In genomic region chr10:93346712-93347111, GRCh38 we compare ENCODE assay signal across 16 cellular contexts.
A peak's percentile ranks its signal among the peaks of the same experiment; 100 is the strongest.
DNase-seq lines count a peak whose midpoint lies in the region; ATAC-seq and TF ChIP-seq lines count a peak whose summit lies in the region.
"Had no signal": no experiment of that assay in that cellular context is flagged by ENCODE, and none has a peak within 500 bp of the region (broad histone marks: within the 10 kb centered on the region; RNA-seq: fewer than 3 reads in every experiment).

No MANE protein-coding gene starts in this region.

- in situ Hi-C loops in GM23248 (cut with MboI): no loop called here

- no peaks in the 10 kb centered on the region for H4K20me1 ChIP-seq in GM23248 (ENCODE audit: insufficient read depth)

- peak overlapping the region; percentile 56 for H3K27ac ChIP-seq in GM23248
- H3K27ac ChIP-seq: neutrophil, Peyer's patch had no signal

- H3K9ac ChIP-seq in GM23248: no peak overlapping the region

- no peaks in the 10 kb centered on the region for H3K27me3 ChIP-seq in GM23248 (replicated peaks; ENCODE audit: insufficient read depth)
- H3K27me3 ChIP-seq: neutrophil, Peyer's patch had no signal

- no peaks in the 10 kb centered on the region for H3K9me2 ChIP-seq in GM23248 (ENCODE audit: insufficient read depth)

- no peak overlapping the region for H3K4me3 ChIP-seq in GM23248
- H3K4me3 ChIP-seq: Peyer's patch, thoracic aorta had no signal

- DNase-seq in COLO829 (ENCODE audit: low spot score): peak; percentile 26
- DNase-seq in GM23248: peak; percentile 31
- peak; percentile 32 for DNase-seq in UCSD-AML1 (lab: John Stamatoyannopoulos, UW; ENCODE audit: unreplicated experiment)
- peak; percentile 5 for DNase-seq in inferior parietal cortex (ENCODE audit: extremely low spot score)
- DNase-seq in omental fat pad (ENCODE audit: low spot score): no peak
- no peak for DNase-seq in KG1 (lab: John Stamatoyannopoulos, UW)
- DNase-seq: CD8-positive, alpha-beta T cell; effector CD8-positive, alpha-beta T cell; left ventricle myocardium superior; NCI-H226; Peyer's patch; T-helper 9 cell had no signal

- H3K9me3 ChIP-seq in GM23248 (ENCODE audit: low read depth): no peaks in the 10 kb centered on the region
- H3K9me3 ChIP-seq: neutrophil, Peyer's patch, thoracic aorta had no signal

- WGBS in GM23248 (ENCODE audit: low coverage in 1 of 2, low lambda C conversion rate in 2 of 2, missing lambda C conversion rate in 2 of 2), 2 experiments: 24 to 25% methylated on average over 5 of the region's 5 CpGs

- no peak overlapping the region for H2AFZ ChIP-seq in GM23248

- no peak for ATAC-seq in HG02870 (IDR thresholded peaks at IDR 0.05; ENCODE audit: unreplicated experiment)
- no peak for ATAC-seq in GM21423 (IDR thresholded peaks at IDR 0.05; ENCODE audit: unreplicated experiment)
- ATAC-seq in omental fat pad (ENCODE audit: low FRiP score): no peak
- ATAC-seq: CD8-positive, alpha-beta T cell; left ventricle myocardium superior had no signal

- peaks cover 89% of the 10 kb centered on the region for H3K36me3 ChIP-seq in GM23248 (ENCODE audit: low read depth)

- H3K79me2 ChIP-seq in GM23248 (ENCODE audit: insufficient read depth): peaks cover 11% of the 10 kb centered on the region

- H3F3A ChIP-seq in GM23248 (ENCODE audit: insufficient read depth): peaks cover 57% of the 10 kb centered on the region

- H3K4me2 ChIP-seq in GM23248 (ENCODE audit: unreplicated experiment): no peak overlapping the region

- no peaks in the 10 kb centered on the region; the same call in 1 of the 2 replicates for H3K4me1 ChIP-seq in GM23248 (ENCODE audit: insufficient read depth)
- H3K4me1 ChIP-seq: Peyer's patch had no signal

- no peak for TF ChIP-seq CTCF in omental fat pad (IDR thresholded peaks at IDR 0.05)

Comparison
In these comparisons a context has a peak if more than half of its experiments do, and no peak if none do; other contexts are left out.
1. DNase-seq: peak in COLO829 (single experiment), GM23248 (single experiment), UCSD-AML1 (single experiment) and inferior parietal cortex (single experiment); none in omental fat pad (single experiment) and KG1 (single experiment).